Comparison of ENCODE assay signal across 21 cellular contexts in genomic region chr17:80965606-80966005, GRCh38.
"Had no signal": no experiment of that assay in that cellular context is flagged by ENCODE, and none has a peak within 500 bp of the region (broad histone marks: within the 10 kb centered on the region; RNA-seq: fewer than 3 reads in every experiment).

No MANE protein-coding gene starts in this region.

- H3K4me3 ChIP-seq: gastrocnemius medialis, heart left ventricle, right atrium auricular region, testis had no signal

- DNase-seq: activated CD4-positive, alpha-beta T cell treated with anti-CD3 and anti-CD28 coated beads, Interleukin-2, amount 50 U/mL, for 4 hours; activated naive CD4-positive, alpha-beta T cell treated with Interleukin-2 at 50 U/mL for 16 hours; activated naive CD8-positive, alpha-beta T cell treated with anti-CD3 and anti-CD28 coated beads, Interleukin-2, amount 50 U/mL, for 24 hours; activated T-cell treated with anti-CD3 and anti-CD28 coated beads for 4 hours; anterior cingulate cortex; brain microvascular endothelial cell; cortex of kidney; gastrocnemius medialis; kidney glomerular epithelial cell; mesenchymal stem cell; stimulated activated CD4-positive, alpha-beta T cell treated with anti-CD3 and anti-CD28 coated beads, Interleukin-15, amount 100 ng/mL, for 24 hours; stimulated activated CD4-positive, alpha-beta T cell treated with anti-CD3 and anti-CD28 coated beads, Interleukin-2, amount 100 ng/mL, for 48 hours; SW 1271; testis had no signal

- H3K27me3 ChIP-seq: brain microvascular endothelial cell, gastrocnemius medialis, right atrium auricular region, testis had no signal

- H3K36me3 Mint-ChIP-seq: natural killer cell treated with Interleukin-12 subunit alpha and Interleukin-12 subunit beta and Interleukin-15 and Interleukin-18, amount 100 ng/mL, for 72 hours; type B pancreatic cell had no signal

- H3K27ac ChIP-seq: brain microvascular endothelial cell, gastrocnemius medialis, right atrium auricular region, testis had no signal

- H3K27ac Mint-ChIP-seq: activated naive CD8-positive, alpha-beta T cell treated with anti-CD3 and anti-CD28 coated beads, Interleukin-2, amount 50 U/mL, for 24 hours; activated T-helper 2 cell treated with anti-CD3 and anti-CD28 coated beads, Interferon-gamma antibody, Interleukin-2, Interleukin-4, amounts not matched to agents 10 μg/mL and 5 μg/mL and 100 μg/mL, durations not matched to agents 14 hours and 24 hours and 36 hours; natural killer cell treated with Interleukin-12 subunit alpha and Interleukin-12 subunit beta and Interleukin-15 and Interleukin-18, amount 100 ng/mL, for 72 hours; progenitor cell of endocrine pancreas; T-helper 2 cell treated with Interferon-gamma antibody and Interleukin-4, amounts not matched to agents 5 μg/mL and 100 μg/mL, for 36 hours; type B pancreatic cell had no signal

- H3K9me3 ChIP-seq: gastrocnemius medialis, heart left ventricle, right atrium auricular region, testis had no signal

- H3K9me3 Mint-ChIP-seq: activated naive CD8-positive, alpha-beta T cell treated with anti-CD3 and anti-CD28 coated beads, Interleukin-2, amount 50 U/mL, for 24 hours; activated T-helper 2 cell treated with anti-CD3 and anti-CD28 coated beads, Interferon-gamma antibody, Interleukin-2, Interleukin-4, amounts not matched to agents 10 μg/mL and 5 μg/mL and 100 μg/mL, durations not matched to agents 14 hours and 24 hours and 36 hours; natural killer cell treated with Interleukin-12 subunit alpha and Interleukin-12 subunit beta and Interleukin-15 and Interleukin-18, amount 100 ng/mL, for 72 hours; T-helper 2 cell treated with Interferon-gamma antibody and Interleukin-4, amounts not matched to agents 5 μg/mL and 100 μg/mL, for 36 hours; type B pancreatic cell had no signal

- H3K27me3 Mint-ChIP-seq: activated naive CD8-positive, alpha-beta T cell treated with anti-CD3 and anti-CD28 coated beads, Interleukin-2, amount 50 U/mL, for 24 hours; natural killer cell treated with Interleukin-12 subunit alpha and Interleukin-12 subunit beta and Interleukin-15 and Interleukin-18, amount 100 ng/mL, for 72 hours; type B pancreatic cell had no signal

- H3K4me3 Mint-ChIP-seq: activated naive CD8-positive, alpha-beta T cell treated with anti-CD3 and anti-CD28 coated beads, Interleukin-2, amount 50 U/mL, for 24 hours; natural killer cell treated with Interleukin-12 subunit alpha and Interleukin-12 subunit beta and Interleukin-15 and Interleukin-18, amount 100 ng/mL, for 72 hours; T-helper 2 cell treated with Interferon-gamma antibody and Interleukin-4, amounts not matched to agents 5 μg/mL and 100 μg/mL, for 36 hours; type B pancreatic cell had no signal
